In the genomic region with DNA sequence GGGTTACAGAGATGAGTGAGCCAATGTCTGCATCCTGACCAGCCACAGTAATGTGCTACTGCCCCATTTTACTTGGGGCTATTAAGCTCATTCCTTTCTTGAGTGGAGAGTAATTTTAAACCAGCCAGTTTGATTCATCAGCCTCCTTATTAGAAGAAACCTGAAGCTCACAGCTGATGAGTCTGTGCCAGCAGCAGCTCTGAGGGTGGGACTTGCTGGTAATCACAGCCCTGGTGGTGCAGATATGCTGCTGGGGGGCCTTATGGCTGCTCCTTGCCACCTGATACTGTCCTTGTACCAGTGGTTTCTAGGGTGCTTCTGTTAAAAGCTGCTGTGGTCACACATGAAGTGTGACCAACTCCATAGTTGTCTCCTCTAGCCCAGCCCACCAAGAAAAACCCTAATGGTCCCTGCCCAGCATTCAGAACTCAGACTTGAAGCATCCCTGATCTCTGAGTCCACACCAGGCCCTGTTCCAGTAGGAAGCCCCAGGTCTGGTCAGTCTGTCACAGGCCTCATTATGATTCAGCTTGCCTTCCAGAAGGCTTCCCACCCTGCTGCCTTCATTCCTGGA, we compare ENCODE assay signal across 1 cellular context.
TF ChIP-seq lines count a peak whose summit lies in the region.

No MANE protein-coding gene starts in this region.

TF ChIP-seq in IMR-90, 13 proteins besides CTCF, POLR2A, EP300 and RAD21:
- TF ChIP-seq MAFK (IDR thresholded peaks at IDR 0.05; ENCODE audit: low read depth, low read length), result no peak
- TF ChIP-seq FOS (IDR thresholded peaks at IDR 0.05; ENCODE audit: low read depth, low read length), result no peak
- TF ChIP-seq CEBPB (IDR thresholded peaks at IDR 0.05; ENCODE audit: low read depth, low read length), result no peak
- no peak for TF ChIP-seq SMC3 (IDR thresholded peaks at IDR 0.05; ENCODE audit: low read depth, low read length)
- TF ChIP-seq, protein P1, sequence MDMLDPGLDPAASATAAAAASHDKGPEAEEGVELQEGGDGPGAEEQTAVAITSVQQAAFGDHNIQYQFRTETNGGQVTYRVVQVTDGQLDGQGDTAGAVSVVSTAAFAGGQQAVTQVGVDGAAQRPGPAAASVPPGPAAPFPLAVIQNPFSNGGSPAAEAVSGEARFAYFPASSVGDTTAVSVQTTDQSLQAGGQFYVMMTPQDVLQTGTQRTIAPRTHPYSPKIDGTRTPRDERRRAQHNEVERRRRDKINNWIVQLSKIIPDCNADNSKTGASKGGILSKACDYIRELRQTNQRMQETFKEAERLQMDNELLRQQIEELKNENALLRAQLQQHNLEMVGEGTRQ (IDR thresholded peaks at IDR 0.05; ENCODE audit: low read depth, low read length), result no peak
- TF ChIP-seq MAZ (IDR thresholded peaks at IDR 0.05; ENCODE audit: borderline replicate concordance, low read depth, low read length), result no peak
- no peak for TF ChIP-seq MXI1 (IDR thresholded peaks at IDR 0.05; ENCODE audit: borderline replicate concordance, low read depth, low read length)
- TF ChIP-seq CHD1 (IDR thresholded peaks at IDR 0.05; ENCODE audit: low read depth, low read length), result no peak
- TF ChIP-seq BHLHE40 (IDR thresholded peaks at IDR 0.05; ENCODE audit: low read depth, low read length), result no peak
- no peak for TF ChIP-seq NFE2L2 (IDR thresholded peaks at IDR 0.05; ENCODE audit: low read depth, low read length)
- no peak for TF ChIP-seq RCOR1 (IDR thresholded peaks at IDR 0.05; ENCODE audit: insufficient replicate concordance, low read length)
- TF ChIP-seq, protein P2, sequence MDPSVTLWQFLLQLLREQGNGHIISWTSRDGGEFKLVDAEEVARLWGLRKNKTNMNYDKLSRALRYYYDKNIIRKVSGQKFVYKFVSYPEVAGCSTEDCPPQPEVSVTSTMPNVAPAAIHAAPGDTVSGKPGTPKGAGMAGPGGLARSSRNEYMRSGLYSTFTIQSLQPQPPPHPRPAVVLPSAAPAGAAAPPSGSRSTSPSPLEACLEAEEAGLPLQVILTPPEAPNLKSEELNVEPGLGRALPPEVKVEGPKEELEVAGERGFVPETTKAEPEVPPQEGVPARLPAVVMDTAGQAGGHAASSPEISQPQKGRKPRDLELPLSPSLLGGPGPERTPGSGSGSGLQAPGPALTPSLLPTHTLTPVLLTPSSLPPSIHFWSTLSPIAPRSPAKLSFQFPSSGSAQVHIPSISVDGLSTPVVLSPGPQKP (IDR thresholded peaks at IDR 0.05; ENCODE audit: borderline replicate concordance, low read depth, low read length), result no peak
